In the genomic region with DNA sequence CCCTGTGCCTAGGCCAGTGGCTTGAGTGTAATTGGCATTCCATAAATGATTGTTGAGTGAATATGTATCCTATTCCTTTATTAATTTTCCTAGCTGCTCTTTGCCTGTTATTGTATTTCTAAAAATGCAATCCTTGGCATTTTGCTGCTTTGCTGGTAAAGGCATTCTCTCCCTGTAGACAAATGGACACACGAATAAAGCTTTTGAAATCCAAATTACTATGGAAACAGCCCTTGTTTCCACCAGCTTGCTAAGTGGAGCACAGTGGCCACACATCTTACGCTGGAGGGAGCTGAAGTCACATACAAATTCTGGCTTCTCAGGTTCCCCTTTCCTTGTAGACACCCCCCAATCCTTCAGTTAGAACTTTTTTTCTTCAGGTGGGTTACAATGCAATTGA, we compare ENCODE assay signal across 1 cellular context.
TF ChIP-seq lines count a peak whose summit lies in the region.

No MANE protein-coding gene starts in this region.

TF ChIP-seq in H1, 55 proteins besides CTCF, POLR2A, EP300 and RAD21 (continued from another document):
- TF ChIP-seq CHD1 (IDR thresholded peaks at IDR 0.05; ENCODE audit: low read depth, low read length) (no peak), CBX5 (IDR thresholded peaks at IDR 0.05; ENCODE audit: low read depth, low read length) (no peak), SP4 (IDR thresholded peaks at IDR 0.05; ENCODE audit: low read length) (no peak), GTF2F1 (IDR thresholded peaks at IDR 0.05; ENCODE audit: borderline replicate concordance, low read depth, low read length) (no peak)
- TF ChIP-seq, protein P1, sequence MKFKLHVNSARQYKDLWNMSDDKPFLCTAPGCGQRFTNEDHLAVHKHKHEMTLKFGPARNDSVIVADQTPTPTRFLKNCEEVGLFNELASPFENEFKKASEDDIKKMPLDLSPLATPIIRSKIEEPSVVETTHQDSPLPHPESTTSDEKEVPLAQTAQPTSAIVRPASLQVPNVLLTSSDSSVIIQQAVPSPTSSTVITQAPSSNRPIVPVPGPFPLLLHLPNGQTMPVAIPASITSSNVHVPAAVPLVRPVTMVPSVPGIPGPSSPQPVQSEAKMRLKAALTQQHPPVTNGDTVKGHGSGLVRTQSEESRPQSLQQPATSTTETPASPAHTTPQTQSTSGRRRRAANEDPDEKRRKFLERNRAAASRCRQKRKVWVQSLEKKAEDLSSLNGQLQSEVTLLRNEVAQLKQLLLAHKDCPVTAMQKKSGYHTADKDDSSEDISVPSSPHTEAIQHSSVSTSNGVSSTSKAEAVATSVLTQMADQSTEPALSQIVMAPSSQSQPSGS (IDR thresholded peaks at IDR 0.05; ENCODE audit: low read length), result no peak
TF ChIP-seq in H1: peak in this region for 0.
